ENCODE assay signal across 18 cellular contexts in genomic region chr6:27287751-27288135, GRCh38. TPM values are rescaled to one million over a fixed set of nuclear protein-coding genes. Genes with fewer than 3 reads are reported as not detected.
DNase-seq lines count a peak whose midpoint lies in the region; ATAC-seq, FAIRE-seq and TF ChIP-seq lines count a peak whose summit lies in the region.
"Had no signal": no experiment of that assay in that cellular context is flagged by ENCODE, and none has a peak within 500 bp of the region (broad histone marks: within the 10 kb centered on the region; RNA-seq: fewer than 3 reads in every experiment).

No MANE protein-coding gene starts in this region.

- TF ChIP-seq CTCF in HFF-Myc (IDR thresholded peaks at IDR 0.05; ENCODE audit: low read depth, low read length, missing control alignments) = no peak
- TF ChIP-seq CTCF in GM12878 (IDR thresholded peaks at IDR 0.05 in 2 of 3, conservative IDR thresholded peaks at IDR 0.05 in 1 of 3; ENCODE audit: control insufficient read depth in 2 of 3, extremely low read depth in 1 of 3, insufficient read depth in 1 of 3, low read depth in 3 of 3, low read length in 3 of 3) = no peak
- no peak for TF ChIP-seq CTCF in keratinocyte (optimal IDR thresholded peaks at IDR 0.05 in 1 of 3, IDR thresholded peaks at IDR 0.05 in 1 of 3, conservative IDR thresholded peaks at IDR 0.05 in 1 of 3; ENCODE audit: extremely low read depth in 1 of 3, insufficient read depth in 2 of 3, low read length in 3 of 3)
- no peak for TF ChIP-seq CTCF in CD8-positive, alpha-beta T cell (IDR thresholded peaks at IDR 0.05)

- H3K36me3 ChIP-seq in ACC112 (ENCODE audit: insufficient read depth, low read length) (no peaks in the 10 kb centered on the region), GM12878 (ENCODE audit: control insufficient read depth in 2 of 2, insufficient read depth in 2 of 2, low read length in 1 of 2) (no peaks in the 10 kb centered on the region), keratinocyte (ENCODE audit: control insufficient read depth in 2 of 2, extremely low read depth in 1 of 2, insufficient read depth in 2 of 2, low read length in 2 of 2) (no peaks in the 10 kb centered on the region)
- no peaks in the 10 kb centered on the region for H3K36me3 ChIP-seq in CD8-positive, alpha-beta T cell (ENCODE audit: insufficient read depth, low read length)

- SMC1A ChIA-PET in GM12878 (lab: Charles Lee; ENCODE audit: uncharacterized antibody, unreplicated experiment) = no interaction called here

- H3K9me1 ChIP-seq in keratinocyte (ENCODE audit: control insufficient read depth, extremely low read depth, insufficient read depth, low read length) = no peaks in the 10 kb centered on the region

- H4K20me1 ChIP-seq in GM12878 (ENCODE audit: control insufficient read depth, insufficient read depth) (no peaks in the 10 kb centered on the region), keratinocyte (ENCODE audit: control insufficient read depth, extremely low read depth, insufficient read depth, low read length) (no peaks in the 10 kb centered on the region)

- in situ Hi-C loops in GM12878 (cut with MboI) = no loop called here

- no TSS peak for BruUV-seq in GM12878 (replicated peaks; lab: Mats Ljungman, UMichigan)

- H3K4me1 Mint-ChIP-seq in CD8-positive, alpha-beta T cell (ENCODE audit: low read depth) = no peaks in the 10 kb centered on the region
- H3K4me1 Mint-ChIP-seq: activated T-helper 17 cell treated with anti-CD3 and anti-CD28 coated beads, Interleukin-2, amount 50 U/mL, for 72 hours had no signal

- H3K9ac ChIP-seq in GM12878 (ENCODE audit: control insufficient read depth, insufficient read depth, low read length) (no peak overlapping the region), keratinocyte (ENCODE audit: control insufficient read depth, extremely low read depth, insufficient read depth, low read length) (no peak overlapping the region)

- TF ChIP-seq POLR2A in GM12878 (IDR thresholded peaks at IDR 0.05; ENCODE audit: low read depth, low read length) = no peak

- FAIRE-seq in GM12878 (lab: Jason Lieb, UNC) = no peak
- no peak for FAIRE-seq in keratinocyte (lab: Jason Lieb, UNC)
- FAIRE-seq: H54 had no signal

- ATAC-seq in GM12878 = no peak
- no peak for ATAC-seq in CD8-positive, alpha-beta T cell
- ATAC-seq: activated T-helper 17 cell treated with anti-CD3 and anti-CD28 coated beads, Interleukin-2, amount 50 U/mL, for 72 hours; stimulated activated naive CD8-positive, alpha-beta T cell treated with anti-CD3 and anti-CD28 coated beads, Interleukin-15, amount 100 ng/mL, for 72 hours had no signal

- H3K9me3 ChIP-seq in GM12878 (replicated peaks; ENCODE audit: control insufficient read depth, insufficient read depth, low read length) (peaks cover 12% of the 10 kb centered on the region), keratinocyte (ENCODE audit: control insufficient read depth, low read depth, low read length) (no peaks in the 10 kb centered on the region)
- peaks cover 17% of the 10 kb centered on the region for H3K9me3 ChIP-seq in CD8-positive, alpha-beta T cell (ENCODE audit: low read length)

- peaks cover 89% of the 10 kb centered on the region for H3K27me3 Mint-ChIP-seq in CD8-positive, alpha-beta T cell (ENCODE audit: low read depth)

- H3K4me1 ChIP-seq in ACC112 (ENCODE audit: control insufficient read depth, insufficient read depth, low read length, unreplicated experiment) = no peaks in the 10 kb centered on the region
- H3K4me1 ChIP-seq in GM12878 (ENCODE audit: control insufficient read depth, insufficient read depth, low read length) = no peaks in the 10 kb centered on the region; the same call in 1 of the 2 replicates
- peaks cover 7% of the 10 kb centered on the region for H3K4me1 ChIP-seq in keratinocyte (ENCODE audit: control insufficient read depth, extremely low read depth, insufficient read depth, low read length)
- H3K4me1 ChIP-seq in CD8-positive, alpha-beta T cell (ENCODE audit: insufficient read depth, low read length) = no peaks in the 10 kb centered on the region

- POLR2A ChIA-PET in GM12878 (lab: Charles Lee) = no interaction called here
- POLR2A ChIA-PET in CD8-positive, alpha-beta T cell (lab: Charles Lee) = no interaction called here

- H3K36me3 Mint-ChIP-seq in CD8-positive, alpha-beta T cell = peaks cover 2% of the 10 kb centered on the region

- H3K4me3 ChIP-seq in ACC112 (ENCODE audit: low read depth, low read length) (peak overlapping the region; percentile 55), HFF-Myc (replicated peaks; ENCODE audit: low read depth, low read length) (peak overlapping the region; percentile 28), GM12878 (peak overlapping the region; percentile 42; the same call in 1 of the 2 replicates), keratinocyte (ENCODE audit: control insufficient read depth in 2 of 3, extremely low read depth in 1 of 3, insufficient read depth in 2 of 3, low read depth in 1 of 3, low read length in 3 of 3) (peak overlapping the region; percentile 26 to 67 (median 50))
- no peak overlapping the region for H3K4me3 ChIP-seq in CD8-positive, alpha-beta T cell (ENCODE audit: low read depth, low read length)

- H3K9me3 Mint-ChIP-seq in CD8-positive, alpha-beta T cell = peaks cover 42% of the 10 kb centered on the region

- no peak overlapping the region for H3K27ac ChIP-seq in ACC112 (ENCODE audit: low read depth, low read length)
- H3K27ac ChIP-seq in GM12878 (ENCODE audit: control insufficient read depth, insufficient read depth) = no peak overlapping the region
- no peak overlapping the region for H3K27ac ChIP-seq in keratinocyte (ENCODE audit: control insufficient read depth, insufficient read depth, low read length)
- no peak overlapping the region for H3K27ac ChIP-seq in CD8-positive, alpha-beta T cell (ENCODE audit: low read depth, low read length)

- intact Hi-C loops in GM12878 (cut with micrococcal nuclease; ENCODE audit: unreplicated experiment) = no loop called here
- intact Hi-C loops in CD8-positive, alpha-beta T cell (cut with DNase I, micrococcal nuclease) = no loop called here

- no peak overlapping the region for H3K4me3 Mint-ChIP-seq in CD8-positive, alpha-beta T cell
- H3K4me3 Mint-ChIP-seq: activated T-helper 17 cell treated with anti-CD3 and anti-CD28 coated beads, Interleukin-2, amount 50 U/mL, for 72 hours had no signal

- RAD21 ChIA-PET in GM12878 (lab: Charles Lee; ENCODE audit: unreplicated experiment) = no interaction called here

- H3K4me2 ChIP-seq in GM12878 (ENCODE audit: control insufficient read depth, insufficient read depth) (peak overlapping the region; percentile 69), keratinocyte (ENCODE audit: control insufficient read depth, extremely low read depth, insufficient read depth, low read depth, low read length) (peak overlapping the region; percentile 79)

- TF ChIP-seq EP300 in GM12878 (IDR thresholded peaks at IDR 0.05; ENCODE audit: borderline replicate concordance in 1 of 2, control insufficient read depth in 1 of 2, low read depth in 2 of 2, low read length in 2 of 2) = no peak

- H3K27me3 ChIP-seq in ACC112 (ENCODE audit: insufficient read depth, low read length) = peaks cover 94% of the 10 kb centered on the region
- H3K27me3 ChIP-seq in GM12878 (replicated peaks in 1 of 2; ENCODE audit: control insufficient read depth in 2 of 2, insufficient read depth in 2 of 2, low read length in 1 of 2) = no peaks in the 10 kb centered on the region
- H3K27me3 ChIP-seq in keratinocyte (ENCODE audit: control insufficient read depth, extremely low read depth, insufficient read depth, low read length) = peaks cover 32% of the 10 kb centered on the region
- H3K27me3 ChIP-seq in CD8-positive, alpha-beta T cell (ENCODE audit: insufficient read depth, low read length) = peaks cover 64% of the 10 kb centered on the region

- dilution Hi-C loops in keratinocyte (cut with MboI; ENCODE audit: extremely low pct_ligation_motif_present, low sequenced_read_pairs) = no loop called here

- H3K79me2 ChIP-seq in ACC112 (ENCODE audit: control insufficient read depth, insufficient read depth, low read length, unreplicated experiment) (no peaks in the 10 kb centered on the region), GM12878 (ENCODE audit: control insufficient read depth, insufficient read depth, low read length) (no peaks in the 10 kb centered on the region), keratinocyte (ENCODE audit: control insufficient read depth, insufficient read depth, low read length) (no peaks in the 10 kb centered on the region)

- no peak for TF ChIP-seq RAD21 in GM12878 (IDR thresholded peaks at IDR 0.05; ENCODE audit: insufficient read depth, low read depth, low read length)

- 31% methylated on average over 8 of the region's 8 CpGs for WGBS in GM12878 (ENCODE audit: insufficient coverage, insufficient replicate concordance, low lambda C conversion rate, missing lambda C conversion rate)

- no peak overlapping the region for H2AFZ ChIP-seq in ACC112 (ENCODE audit: low read length, unreplicated experiment)
- H2AFZ ChIP-seq in GM12878 (ENCODE audit: control insufficient read depth, low read depth, low read length) = peak overlapping the region; percentile 52
- H2AFZ ChIP-seq in keratinocyte (ENCODE audit: control insufficient read depth, low read length) = peak overlapping the region; percentile 48

- H3K27ac Mint-ChIP-seq in CD8-positive, alpha-beta T cell = no peak overlapping the region
- H3K27ac Mint-ChIP-seq: activated T-helper 17 cell treated with anti-CD3 and anti-CD28 coated beads, Interleukin-2, amount 50 U/mL, for 72 hours; stimulated activated naive CD8-positive, alpha-beta T cell treated with anti-CD3 and anti-CD28 coated beads, Interleukin-15, amount 100 ng/mL, for 72 hours had no signal

- DNase-seq in HFF-Myc (ENCODE audit: extremely low read depth, low read depth) (no peak), GM12878 (ENCODE audit: low read depth, low spot score) (no peak), keratinocyte (ENCODE audit: low read depth, low spot score) (no peak), COLO829 (ENCODE audit: low spot score) (no peak), NOMO-1 treated with dmso at 0.1 percent for 144 hours (lab: John Stamatoyannopoulos, UW; ENCODE audit: unreplicated experiment) (no peak)
- DNase-seq in CD8-positive, alpha-beta T cell = no peak
- no peak for DNase-seq in activated naive CD4-positive, alpha-beta T cell (lab: John Stamatoyannopoulos, UW)
- DNase-seq: activated CD4-positive, alpha-beta T cell treated with anti-CD3 and anti-CD28 coated beads for 4 hours; AML-193; DND-41; NCI-H1048; stimulated activated naive CD8-positive, alpha-beta T cell treated with anti-CD3 and anti-CD28 coated beads, Interleukin-15, amount 100 ng/mL, for 72 hours had no signal

- CTCF ChIA-PET in GM12878 (lab: Yijun Ruan, JAX) = no interaction called here
- CTCF ChIA-PET in CD8-positive, alpha-beta T cell (lab: Charles Lee) = no interaction called here

RNA-seq across cellular contexts. Expression of gene POM121L2, which starts 24.3 kb away (rescaled TPM):
- total RNA-seq in GM12878 (2013; cell fraction: nucleolus; rRNA removed) = not detected in 2 replicates
- not detected in 2 replicates for total RNA-seq in GM12878 (2014; rRNA removed)
- total RNA-seq in GM12878 (2014; rRNA removed; fragmentation: Illumina TruSeq; extraction: Trizol) = not detected in 2 replicates
- total RNA-seq in GM12878 (2021) = not detected in 2 replicates
- polyA plus RNA-seq in GM12878 (2011; ENCODE audit: low read depth) = not detected
- polyA plus RNA-seq in GM12878 (2011; rRNA removed) = not detected in 2 replicates
- polyA plus RNA-seq in GM12878 (2011; cell fraction: cytosol; rRNA removed) = not detected in 2 replicates
- polyA plus RNA-seq in GM12878 (2011; cell fraction: nucleus; rRNA removed) = 0.04 TPM in 1 of 2 replicates, not detected in the other
- 0.04 TPM in 1 of 2 replicates, not detected in the other for polyA plus RNA-seq in GM12878 (2012)
- polyA plus RNA-seq in GM12878 (2014; fragmentation: Illumina TruSeq; extraction: Trizol) = 0.04 TPM in 1 of 2 replicates, not detected in the other
- not detected for polyA plus RNA-seq in GM12878 (2014; fragmentation: Nextera tagmentation; extraction: Ambion mirVana)
- not detected in 2 replicates for polyA plus RNA-seq in GM12878 (2014; rRNA removed)
- not detected for polyA plus RNA-seq in GM12878 (2016; fragmentation: Nextera tagmentation; extraction: Ambion mirVana)
- 0.05 TPM in 1 of 2 replicates, not detected in the other for polyA minus RNA-seq in GM12878 (2011; rRNA and poly(A)+ RNA removed)
- polyA minus RNA-seq in GM12878 (2011; cell fraction: cytosol; rRNA and poly(A)+ RNA removed) = not detected in 2 replicates
- 0.12 TPM in 1 of 2 replicates, not detected in the other for polyA minus RNA-seq in GM12878 (2011; cell fraction: nucleus; rRNA and poly(A)+ RNA removed)
- polyA plus RNA-seq in keratinocyte = 0.01 TPM in 1 of 3 replicates, not detected in the others
- polyA plus RNA-seq in keratinocyte (2011; ENCODE audit: low read depth) = not detected
- not detected in 2 replicates for polyA plus RNA-seq in keratinocyte (2011; cell fraction: cytosol; rRNA removed)
- 0.03 and 0.04 TPM in 2 replicates for polyA plus RNA-seq in keratinocyte (2011; cell fraction: nucleus; rRNA removed)
- not detected in 2 replicates for polyA plus RNA-seq in keratinocyte (2012; ENCODE audit: low replicate concordance)
- polyA minus RNA-seq in keratinocyte = not detected in 3 replicates
- not detected for polyA minus RNA-seq in keratinocyte (2011; cell fraction: cytosol; rRNA and poly(A)+ RNA removed)
- polyA minus RNA-seq in keratinocyte (2011; cell fraction: nucleus; rRNA and poly(A)+ RNA removed) = not detected in 2 replicates
- total RNA-seq in CD8-positive, alpha-beta T cell = not detected
- total RNA-seq: activated T-helper 17 cell treated with anti-CD3 and anti-CD28 coated beads, Interleukin-2, amount 50 U/mL, for 72 hours; cardiac septum; mononuclear cell had no signal
- polyA plus RNA-seq: esophagus had no signal

RNA-seq across cellular contexts. Expression of gene PRSS16, which starts 40.2 kb away (rescaled TPM):
- 0.20 and 0.27 TPM in 2 replicates for total RNA-seq in GM12878 (2013; cell fraction: nucleolus; rRNA removed)
- total RNA-seq in GM12878 (2014; rRNA removed) (3.4 TPM in 2 replicates), GM12878 (2014; rRNA removed; fragmentation: Illumina TruSeq; extraction: Trizol) (2.1 TPM in 2 replicates), GM12878 (2021) (5.9 and 7.1 TPM in 2 replicates)
- polyA plus RNA-seq in GM12878 (2011; ENCODE audit: low read depth) = 4.1 TPM
- polyA plus RNA-seq in GM12878 (2011; rRNA removed) (2.3 and 2.4 TPM in 2 replicates), GM12878 (2014; fragmentation: Illumina TruSeq; extraction: Trizol) (6.8 and 7.7 TPM in 2 replicates), GM12878 (2014; fragmentation: Nextera tagmentation; extraction: Ambion mirVana) (1 to 10 TPM; 5.9 to 8.2 TPM), GM12878 (2014; rRNA removed) (9.6 and 12.8 TPM in 2 replicates), GM12878 (2016; fragmentation: Nextera tagmentation; extraction: Ambion mirVana) (1 to 10 TPM; 6.1 to 8.3 TPM), keratinocyte (7.5 to 8.9 TPM (median 8.7 TPM) in 3 replicates)
- polyA plus RNA-seq in GM12878 (2011; cell fraction: cytosol; rRNA removed) = 2.9 and 4.1 TPM in 2 replicates
- 2.6 and 3.5 TPM in 2 replicates for polyA plus RNA-seq in GM12878 (2011; cell fraction: nucleus; rRNA removed)
- 6.6 and 6.7 TPM in 2 replicates for polyA plus RNA-seq in GM12878 (2012)
- 2.7 and 3.2 TPM in 2 replicates for polyA minus RNA-seq in GM12878 (2011; rRNA and poly(A)+ RNA removed)
- 0.53 TPM in 1 of 2 replicates, not detected in the other for polyA minus RNA-seq in GM12878 (2011; cell fraction: cytosol; rRNA and poly(A)+ RNA removed)
- polyA minus RNA-seq in GM12878 (2011; cell fraction: nucleus; rRNA and poly(A)+ RNA removed) = 1.6 and 1.7 TPM in 2 replicates
- polyA plus RNA-seq in keratinocyte (2011; ENCODE audit: low read depth) = 1.1 TPM
- 7.9 and 8.4 TPM in 2 replicates for polyA plus RNA-seq in keratinocyte (2011; cell fraction: cytosol; rRNA removed)
- polyA plus RNA-seq in keratinocyte (2011; cell fraction: nucleus; rRNA removed) = 9.1 and 9.9 TPM in 2 replicates
- 4.3 and 5.6 TPM in 2 replicates for polyA plus RNA-seq in keratinocyte (2012; ENCODE audit: low replicate concordance)
- 4.5 to 9.8 TPM (median 5.2 TPM) in 3 replicates for polyA minus RNA-seq in keratinocyte
- 3.5 TPM for polyA minus RNA-seq in keratinocyte (2011; cell fraction: cytosol; rRNA and poly(A)+ RNA removed)
- 2.3 and 2.4 TPM in 2 replicates for polyA minus RNA-seq in keratinocyte (2011; cell fraction: nucleus; rRNA and poly(A)+ RNA removed)
- under 1 TPM; 0.58 to 0.62 TPM for total RNA-seq in CD8-positive, alpha-beta T cell
- total RNA-seq: cardiac septum had no signal
